ENCODE assay signal across 14 cellular contexts in genomic region chr6:119116712-119117281, GRCh38. TPM values are rescaled to one million over a fixed set of nuclear protein-coding genes. Genes with fewer than 3 reads are reported as not detected.
DNase-seq lines count a peak whose midpoint lies in the region; ATAC-seq and TF ChIP-seq lines count a peak whose summit lies in the region.
"Had no signal": no experiment of that assay in that cellular context is flagged by ENCODE, and none has a peak within 500 bp of the region (broad histone marks: within the 10 kb centered on the region; RNA-seq: fewer than 3 reads in every experiment).

No MANE protein-coding gene starts in this region.

- H3K27ac ChIP-seq in osteoblast (ENCODE audit: low read depth, low read length) (no peak overlapping the region), mesendoderm (ENCODE audit: low read depth, low read length) (no peak overlapping the region)
- H3K27ac ChIP-seq: A549, Peyer's patch had no signal

- no peaks in the 10 kb centered on the region for H3K27me3 ChIP-seq in osteoblast (ENCODE audit: insufficient read depth, low read length)
- H3K27me3 ChIP-seq in mesendoderm (ENCODE audit: insufficient read depth, low read length, poor library complexity): no peaks in the 10 kb centered on the region
- H3K27me3 ChIP-seq: Peyer's patch had no signal

- H3K4me3 ChIP-seq in osteoblast (ENCODE audit: insufficient read depth, low read length) (no peak overlapping the region), mesendoderm (ENCODE audit: low read length) (no peak overlapping the region)
- H3K4me3 ChIP-seq: A549, Peyer's patch had no signal

- no peak overlapping the region for H3K4ac ChIP-seq in mesendoderm (ENCODE audit: low read depth, low read length)

- no CpG with 5 or more reads among the region's 3 CpGs for WGBS in mesendoderm (ENCODE audit: extremely low coverage, insufficient coverage, low lambda C conversion rate)

- DNase-seq in NCI-H748 (lab: John Stamatoyannopoulos, UW; ENCODE audit: unreplicated experiment) (peak; percentile 6), NCI-H748 treated with DMSO at 0.1 percent for 48 hours (lab: John Stamatoyannopoulos, UW) (no peak), KBM-7 (peak; percentile 11), chondrocyte (ENCODE audit: low spot score) (no peak), osteoblast (ENCODE audit: insufficient read length, low spot score, missing footprints) (peak; percentile 35), mesendoderm (no peak)
- DNase-seq in activated T-cell treated with anti-CD3 and anti-CD28 coated beads, Interleukin-2, amount 50 U/mL, for 4 hours: no peak
- DNase-seq: DMS79 treated with DMSO at 0.1 percent for 48 hours, NCI-H2029 treated with DMSO at 0.1 percent for 48 hours, Peyer's patch had no signal

- H2AK5ac ChIP-seq in mesendoderm (ENCODE audit: low read length): no peak overlapping the region

- H3K4me1 Mint-ChIP-seq in chondrocyte (ENCODE audit: low read depth): peaks cover 5% of the 10 kb centered on the region
- no peaks in the 10 kb centered on the region for H3K4me1 Mint-ChIP-seq in activated T-cell treated with anti-CD3 and anti-CD28 coated beads, Interleukin-2, amount 50 U/mL, for 4 hours (ENCODE audit: low read depth)

- in situ Hi-C loops in KBM-7 (cut with MboI; ENCODE audit: low pct_unique_long_range_greater_than_20kb, low sequenced_read_pairs): no loop called here

- H3K4me3 Mint-ChIP-seq in chondrocyte (ENCODE audit: unreplicated experiment): no peak overlapping the region
- H3K4me3 Mint-ChIP-seq in activated T-cell treated with anti-CD3 and anti-CD28 coated beads, Interleukin-2, amount 50 U/mL, for 4 hours: no peak overlapping the region

- H3K9me3 Mint-ChIP-seq in chondrocyte (ENCODE audit: low read depth): no peaks in the 10 kb centered on the region
- no peaks in the 10 kb centered on the region for H3K9me3 Mint-ChIP-seq in activated T-cell treated with anti-CD3 and anti-CD28 coated beads, Interleukin-2, amount 50 U/mL, for 4 hours

- peaks cover 5% of the 10 kb centered on the region for H3K27me3 Mint-ChIP-seq in chondrocyte (ENCODE audit: low read depth)
- H3K27me3 Mint-ChIP-seq in activated T-cell treated with anti-CD3 and anti-CD28 coated beads, Interleukin-2, amount 50 U/mL, for 4 hours (ENCODE audit: low read depth): no peaks in the 10 kb centered on the region

- no peak overlapping the region for H2AFZ ChIP-seq in osteoblast (ENCODE audit: low read length)

- H3K4me2 ChIP-seq in osteoblast (ENCODE audit: insufficient read depth, low read length) (no peak overlapping the region), mesendoderm (ENCODE audit: low read length) (no peak overlapping the region)
- H3K4me2 ChIP-seq: A549 had no signal

- no peaks in the 10 kb centered on the region for H3K9me3 ChIP-seq in osteoblast (ENCODE audit: low read depth, low read length)
- H3K9me3 ChIP-seq: A549, Peyer's patch had no signal

- no peak overlapping the region for H3K23ac ChIP-seq in mesendoderm (ENCODE audit: low read length)

- H3K56ac ChIP-seq in mesendoderm (ENCODE audit: low read length): no peak overlapping the region

- no peaks in the 10 kb centered on the region for H3K79me2 ChIP-seq in osteoblast (ENCODE audit: insufficient read depth, low read length)
- no peaks in the 10 kb centered on the region for H3K79me2 ChIP-seq in mesendoderm (ENCODE audit: control insufficient read depth, insufficient read depth, low read length)

- no peak overlapping the region for H2BK5ac ChIP-seq in mesendoderm (ENCODE audit: low read length)

- no peak overlapping the region for H4K5ac ChIP-seq in mesendoderm (ENCODE audit: low read length)

- no peaks in the 10 kb centered on the region for H3K36me3 Mint-ChIP-seq in chondrocyte (ENCODE audit: low read depth)
- H3K36me3 Mint-ChIP-seq in activated T-cell treated with anti-CD3 and anti-CD28 coated beads, Interleukin-2, amount 50 U/mL, for 4 hours (ENCODE audit: insufficient read depth): no peaks in the 10 kb centered on the region

- H4K8ac ChIP-seq in mesendoderm (ENCODE audit: low read depth, low read length): no peak overlapping the region

- H3K9ac ChIP-seq in mesendoderm (ENCODE audit: low read length): no peak overlapping the region

- TF ChIP-seq CTCF in chondrocyte (IDR thresholded peaks at IDR 0.05): peak; percentile 53
- peak; percentile 34 for TF ChIP-seq CTCF in osteoblast (IDR thresholded peaks at IDR 0.05; ENCODE audit: extremely low read depth, low read depth, low read length)

- no peaks in the 10 kb centered on the region for H4K20me1 ChIP-seq in osteoblast (ENCODE audit: insufficient read depth, low read length)

- no peak for ATAC-seq in GM18873 (IDR thresholded peaks at IDR 0.05; ENCODE audit: low FRiP score, unreplicated experiment)
- ATAC-seq in activated T-cell treated with anti-CD3 and anti-CD28 coated beads, Interleukin-2, amount 50 U/mL, for 4 hours: no peak
- ATAC-seq: A549, sciatic nerve had no signal

- H2BK15ac ChIP-seq in mesendoderm (replicated peaks; ENCODE audit: low read depth): no peak overlapping the region

- no peak overlapping the region for H3K27ac Mint-ChIP-seq in chondrocyte (ENCODE audit: unreplicated experiment)

- peaks cover 8% of the 10 kb centered on the region for H3K4me1 ChIP-seq in osteoblast (ENCODE audit: insufficient read depth, low read length)
- H3K4me1 ChIP-seq in mesendoderm (ENCODE audit: control insufficient read depth, low read depth, low read length): peaks cover 2% of the 10 kb centered on the region
- H3K4me1 ChIP-seq: A549, Peyer's patch had no signal

- no peaks in the 10 kb centered on the region for H3K36me3 ChIP-seq in osteoblast (ENCODE audit: insufficient read depth, low read length)
- no peaks in the 10 kb centered on the region for H3K36me3 ChIP-seq in mesendoderm (ENCODE audit: control insufficient read depth, insufficient read depth, low read length)
- H3K36me3 ChIP-seq: Peyer's patch had no signal

- no peak overlapping the region for H3K18ac ChIP-seq in mesendoderm (ENCODE audit: low read length)

- no peaks in the 10 kb centered on the region for H3K79me1 ChIP-seq in mesendoderm (ENCODE audit: low read length)

- no peak overlapping the region for H2BK120ac ChIP-seq in mesendoderm (ENCODE audit: low read depth, low read length)

RNA-seq across cellular contexts. Expression of gene FAM184A, which starts 38.3 kb away (rescaled TPM):
- total RNA-seq in chondrocyte: 0.52 to 0.68 TPM (median 0.56 TPM) in 3 replicates
- total RNA-seq in osteoblast: under 0.01 and 0.36 TPM in 2 replicates
- polyA plus RNA-seq in mesendoderm (2013, experiment 1 of 2): 6.2 TPM
- 8.5 TPM for polyA plus RNA-seq in mesendoderm (2013, experiment 2 of 2)
- 10 to 100 TPM in 2 of 3 donors, 1 to 10 TPM in 1; 8.6 to 10.9 (median 10.4) TPM for total RNA-seq in activated T-cell treated with anti-CD3 and anti-CD28 coated beads, Interleukin-2, amount 50 U/mL, for 4 hours
- total RNA-seq: HT-29 had no signal

Comparison
In these comparisons a context has a peak if more than half of its experiments do, and no peak if none do; other contexts are left out.
1. DNase-seq: peak in NCI-H748 (single experiment), KBM-7 (single experiment) and osteoblast (single experiment); none in NCI-H748 treated with DMSO at 0.1 percent for 48 hours (single experiment), chondrocyte (single experiment), mesendoderm (single experiment) and activated T-cell treated with anti-CD3 and anti-CD28 coated beads, Interleukin-2, amount 50 U/mL, for 4 hours (single experiment).